Comparison of ENCODE assay signal across 13 cellular contexts in genomic region chr11:36155770-36156485, GRCh38.
DNase-seq lines count a peak whose midpoint lies in the region; ATAC-seq and TF ChIP-seq lines count a peak whose summit lies in the region.
"Had no signal": no experiment of that assay in that cellular context is flagged by ENCODE, and none has a peak within 500 bp of the region (broad histone marks: within the 10 kb centered on the region; RNA-seq: fewer than 3 reads in every experiment).

No MANE protein-coding gene starts in this region.

- POLR2A ChIA-PET in MCF 10A (lab: Yijun Ruan, JAX): interaction anchor here (1.0 to 1.3 kb wide), 2 partner anchors 27 to 99 kb away, joined by 3 to 4 read pairs; no protein-coding TSS in a partner anchor
- POLR2A ChIA-PET in T-cell (lab: Charles Lee): no interaction called here

- H3K27me3 ChIP-seq in heart right ventricle: no peaks in the 10 kb centered on the region
- no peaks in the 10 kb centered on the region for H3K27me3 ChIP-seq in vagina
- H3K27me3 ChIP-seq in adrenal gland: no peaks in the 10 kb centered on the region
- H3K27me3 ChIP-seq: upper lobe of left lung had no signal

- no peaks in the 10 kb centered on the region for H3K9me3 ChIP-seq in heart right ventricle
- H3K9me3 ChIP-seq in vagina: no peaks in the 10 kb centered on the region
- no peaks in the 10 kb centered on the region for H3K9me3 ChIP-seq in adrenal gland (replicated peaks in 1 of 3)
- H3K9me3 ChIP-seq: upper lobe of left lung had no signal

- TF ChIP-seq CTCF in heart right ventricle (IDR thresholded peaks at IDR 0.05) (no peak), MCF 10A (IDR thresholded peaks at IDR 0.05; ENCODE audit: unreplicated experiment) (no peak), vagina (IDR thresholded peaks at IDR 0.05) (no peak), adrenal gland (IDR thresholded peaks at IDR 0.05) (no peak)

- ATAC-seq in heart right ventricle: peak in 1 of 8 donors; percentile 48
- ATAC-seq in Right ventricle myocardium superior (ENCODE audit: poor library complexity): no peak
- no peak for ATAC-seq in GM19395 (IDR thresholded peaks at IDR 0.05; ENCODE audit: unreplicated experiment)
- ATAC-seq in T-cell (replicated peaks in 1 of 4): no peak

- H3K4me1 ChIP-seq in heart right ventricle (peaks cover 0 to 46% (median 24%) of the 10 kb centered on the region in 9 donors), vagina (peaks cover 18% of the 10 kb centered on the region), adrenal gland (replicated peaks in 1 of 2) (peaks cover 14 to 36% of the 10 kb centered on the region in 2 donors)

- WGBS in heart right ventricle, 2 donors: 89 to 91% methylated on average over 9 of the region's 9 CpGs
- 85 to 92% (median 86%) methylated on average over 8 to 9 of the region's 9 CpGs for WGBS in adrenal gland, 4 donors

- BruUV-seq in MCF 10A (replicated peaks; lab: Mats Ljungman, UMichigan): no TSS peak

- H3K4me3 ChIP-seq in heart right ventricle (no peak overlapping the region), vagina (no peak overlapping the region), adrenal gland (no peak overlapping the region)
- H3K4me3 ChIP-seq: upper lobe of left lung had no signal

- DNase-seq in heart right ventricle (no peak), Right ventricle myocardium superior (no peak), MCF 10A (ENCODE audit: unreplicated experiment) (peak; percentile 49), iris pigment epithelial cell (ENCODE audit: low read depth) (peak; percentile 41), vagina (ENCODE audit: extremely low spot score in 2 of 2) (no peak), T-cell (no peak), adrenal gland (no peak)
- DNase-seq: activated T-cell treated with anti-CD3 and anti-CD28 coated beads, Interleukin-2, amount 50 U/mL, for 48 hours; AML-193; NCI-H2029; stimulated activated CD4-positive, alpha-beta T cell treated with anti-CD3 and anti-CD28 coated beads, Interleukin-4, amount 100 ng/mL, for 4 hours; upper lobe of left lung had no signal

- H3K27ac Mint-ChIP-seq in MCF 10A (ENCODE audit: low read depth, unreplicated experiment) (peak overlapping the region; percentile 78), T-cell (no peak overlapping the region)

- H3K4me3 Mint-ChIP-seq in MCF 10A (ENCODE audit: unreplicated experiment) (no peak overlapping the region), T-cell (no peak overlapping the region)

- CTCF ChIA-PET in MCF 10A (lab: Yijun Ruan, JAX): interaction anchor here (0.6 to 1.4 kb wide), 8 partner anchors 30 to 445 kb away, joined by 3 to 5 read pairs (median 4); partner anchors contain the start of gene COMMD9
- CTCF ChIA-PET in T-cell (lab: Charles Lee): no interaction called here

- no peaks in the 10 kb centered on the region for H3K9me3 Mint-ChIP-seq in MCF 10A (ENCODE audit: unreplicated experiment)
- H3K9me3 Mint-ChIP-seq in T-cell: no peaks in the 10 kb centered on the region

- peaks cover 19% of the 10 kb centered on the region for H3K36me3 Mint-ChIP-seq in MCF 10A (ENCODE audit: insufficient read depth, unreplicated experiment)
- H3K36me3 Mint-ChIP-seq in T-cell: no peaks in the 10 kb centered on the region

- H3K27me3 Mint-ChIP-seq in MCF 10A (ENCODE audit: insufficient read depth, unreplicated experiment) (no peaks in the 10 kb centered on the region), T-cell (peaks cover 6 to 20% of the 10 kb centered on the region in 2 donors)

- no peaks in the 10 kb centered on the region for H3K36me3 ChIP-seq in heart right ventricle
- no peaks in the 10 kb centered on the region for H3K36me3 ChIP-seq in vagina
- H3K36me3 ChIP-seq in adrenal gland (replicated peaks in 1 of 2): no peaks in the 10 kb centered on the region
- H3K36me3 ChIP-seq: upper lobe of left lung had no signal

- intact Hi-C loops in heart right ventricle (cut with DNase I): loop anchor here in 3 of 10 donors (5.0 to 10.0 kb wide), 4 partner anchors 99 to 331 kb away; no protein-coding TSS in a partner anchor
- intact Hi-C loops in Right ventricle myocardium superior (cut with DNase I): no loop called here
- intact Hi-C loops in MCF 10A (cut with micrococcal nuclease): no loop called here
- intact Hi-C loops in vagina (cut with DNase I): no loop called here
- intact Hi-C loops in adrenal gland (cut with DNase I): loop anchor here (5.0 to 10.0 kb wide), 3 partner anchors 89 to 541 kb away; partner anchors contain the start of gene FJX1 (in 1 of the 2)

- H3K4me1 Mint-ChIP-seq in MCF 10A (ENCODE audit: insufficient read depth, unreplicated experiment) (peaks cover 47% of the 10 kb centered on the region), T-cell (no peaks in the 10 kb centered on the region)

- H3K27ac ChIP-seq in heart right ventricle: peak overlapping the region in 9 of 10 donors; percentile 21 to 67 (median 40)
- peak overlapping the region; percentile 33 for H3K27ac ChIP-seq in vagina
- peak overlapping the region in 2 of 5 donors; percentile 42 to 50 for H3K27ac ChIP-seq in adrenal gland

- no peak for TF ChIP-seq POLR2A in vagina (IDR thresholded peaks at IDR 0.05)
- no peak for TF ChIP-seq POLR2A in adrenal gland (IDR thresholded peaks at IDR 0.05)

Comparison
In these comparisons a context has a peak if more than half of its experiments do, and no peak if none do; other contexts are left out.
1. DNase-seq: peak in MCF 10A (single experiment) and iris pigment epithelial cell (single experiment); none in heart right ventricle (0 of 2), Right ventricle myocardium superior (single experiment), vagina (0 of 2), T-cell (0 of 34) and adrenal gland (0 of 7).
2. intact Hi-C loops: an anchor here in adrenal gland (5.0 to 10.0 kb wide); none called in Right ventricle myocardium superior, MCF 10A and vagina.